1 cellular context compared by ENCODE assay signal in genomic region chr1:53539226-53539625, GRCh38.
TF ChIP-seq lines count a peak whose summit lies in the region.

No MANE protein-coding gene starts in this region.

TF ChIP-seq in K562, 482 proteins besides CTCF, POLR2A, EP300 and RAD21 (continued from another document):
- TF ChIP-seq ZNF75A (CRISPR knock-in tag; IDR thresholded peaks at IDR 0.05) (no peak), ELF4 (CRISPR knock-in tag; IDR thresholded peaks at IDR 0.05) (0 out of 2 replicates have a peak, but pooled peaks have one; percentile 17), RBM34 (IDR thresholded peaks at IDR 0.05; ENCODE audit: borderline replicate concordance, insufficient read depth, low read length) (no peak), ZNF311 (CRISPR knock-in tag; IDR thresholded peaks at IDR 0.05) (no peak), MAFF (IDR thresholded peaks at IDR 0.05; ENCODE audit: low read length) (no peak), ZBTB26 (CRISPR knock-in tag; IDR thresholded peaks at IDR 0.05) (peak; percentile 14; the same call in 1 of the 2 replicates), TSHZ1 (CRISPR knock-in tag; IDR thresholded peaks at IDR 0.05) (no peak), ZNF76 (CRISPR knock-in tag; IDR thresholded peaks at IDR 0.05; ENCODE audit: borderline replicate concordance) (no peak), GATA2 (CRISPR knock-in tag; IDR thresholded peaks at IDR 0.05) (no peak), PCBP2 (IDR thresholded peaks at IDR 0.05; ENCODE audit: low read depth, low read length, poor library complexity, severe bottlenecking) (no peak), IRF1 (CRISPR knock-in tag; IDR thresholded peaks at IDR 0.05; ENCODE audit: borderline replicate concordance) (no peak), KDM5B (IDR thresholded peaks at IDR 0.05; ENCODE audit: insufficient replicate concordance, low read depth, low read length) (no peak), CREB3 (tag; conservative IDR thresholded peaks at IDR 0.05; ENCODE audit: low read depth) (no peak), KLF6 (CRISPR knock-in tag; IDR thresholded peaks at IDR 0.05; ENCODE audit: borderline replicate concordance) (no peak), CREB5 (CRISPR knock-in tag; IDR thresholded peaks at IDR 0.05) (no peak), TFE3 (CRISPR knock-in tag; IDR thresholded peaks at IDR 0.05) (no peak), THRAP3 (IDR thresholded peaks at IDR 0.05; ENCODE audit: borderline replicate concordance) (no peak), LCOR (CRISPR knock-in tag; IDR thresholded peaks at IDR 0.05) (no peak), THRB (CRISPR knock-in tag; conservative IDR thresholded peaks at IDR 0.05) (0 out of 2 replicates have a peak, but pooled peaks have one; percentile 60), ZNF695 (CRISPR knock-in tag; IDR thresholded peaks at IDR 0.05) (no peak), RB1 (IDR thresholded peaks at IDR 0.05; ENCODE audit: low read depth) (no peak), PREB (CRISPR knock-in tag; IDR thresholded peaks at IDR 0.05) (no peak), NBN (IDR thresholded peaks at IDR 0.05; ENCODE audit: low read depth) (no peak), USF1 (CRISPR knock-in tag; IDR thresholded peaks at IDR 0.05) (no peak), FOXK2 (conservative IDR thresholded peaks at IDR 0.05 in 1 of 2, IDR thresholded peaks at IDR 0.05 in 1 of 2; ENCODE audit: low read depth in 2 of 2) (no peak), EGR1 (conservative IDR thresholded peaks at IDR 0.05) (0 out of 2 replicates have a peak, but pooled peaks have one; percentile 5), ZBTB12 (CRISPR knock-in tag; IDR thresholded peaks at IDR 0.05) (no peak), CC2D1A (IDR thresholded peaks at IDR 0.05) (no peak), ZNF217 (CRISPR knock-in tag; IDR thresholded peaks at IDR 0.05) (no peak), SP1 (CRISPR knock-in tag; IDR thresholded peaks at IDR 0.05) (no peak), NR2C2 (CRISPR knock-in tag; IDR thresholded peaks at IDR 0.05) (no peak), NR2C2 (tag; IDR thresholded peaks at IDR 0.05) (no peak), BMI1 (IDR thresholded peaks at IDR 0.05; ENCODE audit: low read length) (no peak), RBM14 (IDR thresholded peaks at IDR 0.05; ENCODE audit: borderline replicate concordance, insufficient read depth, low read depth, low read length) (no peak), TEAD1 (CRISPR knock-in tag; IDR thresholded peaks at IDR 0.05) (no peak), NFE2L1 (tag; IDR thresholded peaks at IDR 0.05; ENCODE audit: borderline replicate concordance, low read depth) (no peak)
